ENCODE assay signal across 26 cellular contexts in the genomic region with DNA sequence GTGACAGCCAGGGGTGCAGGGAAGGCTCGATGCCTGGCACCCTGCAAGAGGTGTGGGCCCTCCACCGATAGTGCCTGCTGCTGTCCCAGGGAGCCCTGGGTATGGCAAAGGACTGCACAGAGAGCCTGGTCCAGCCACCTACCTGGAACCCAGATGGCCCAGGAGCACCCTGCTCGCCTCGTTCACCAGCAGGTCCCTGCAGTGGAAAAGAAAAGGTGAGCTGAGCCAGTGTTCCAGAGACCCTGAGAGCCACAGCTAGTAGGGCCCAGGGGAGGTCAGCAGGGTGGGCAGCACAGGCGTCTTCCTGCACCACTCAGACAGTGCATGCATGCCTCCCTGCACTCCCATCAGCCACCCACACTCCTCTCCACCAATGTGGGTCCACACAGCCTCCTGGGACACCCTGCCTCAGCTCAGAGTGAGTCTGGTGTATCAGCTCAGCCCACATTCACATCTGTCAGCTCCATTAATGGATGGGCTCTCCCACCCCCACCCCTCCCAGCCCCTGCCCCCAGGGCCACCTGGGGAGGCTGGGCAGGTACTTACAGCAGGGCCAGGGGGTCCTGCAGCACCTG. TPM values are rescaled to one million over a fixed set of nuclear protein-coding genes. Genes with fewer than 3 reads are reported as not detected.
"Had no signal": no experiment of that assay in that cellular context is flagged by ENCODE, and none has a peak within 500 bp of the region (broad histone marks: within the 10 kb centered on the region; RNA-seq: fewer than 3 reads in every experiment).

No MANE protein-coding gene starts in this region.

- H3K36me3 Mint-ChIP-seq: memory B cell; natural killer cell; stimulated activated effector memory CD8-positive, alpha-beta T cell treated with anti-CD3 and anti-CD28 coated beads, Interleukin-12 subunit alpha, Interleukin-12 subunit beta, amount 100 ng/mL, for 72 hours had no signal

- H3K27ac Mint-ChIP-seq: dendritic cell treated with granulocyte-macrophage colony-stimulating factor and Interleukin-4, amounts not matched to agents 40 ng/mL and 50 ng/mL, for 4 days; memory B cell; mesothelial cell of epicardium; natural killer cell; stimulated activated effector memory CD8-positive, alpha-beta T cell treated with anti-CD3 and anti-CD28 coated beads, Interleukin-12 subunit alpha, Interleukin-12 subunit beta, amount 100 ng/mL, for 72 hours had no signal

- H3K4me1 Mint-ChIP-seq: natural killer cell had no signal

- H3K4me3 Mint-ChIP-seq: dendritic cell treated with granulocyte-macrophage colony-stimulating factor and Interleukin-4, amounts not matched to agents 40 ng/mL and 50 ng/mL, for 4 days; effector memory CD8-positive, alpha-beta T cell; memory B cell; mesothelial cell of epicardium; natural killer cell; neural crest cell; stimulated activated effector memory CD8-positive, alpha-beta T cell treated with anti-CD3 and anti-CD28 coated beads, Interleukin-12 subunit alpha, Interleukin-12 subunit beta, amount 100 ng/mL, for 72 hours had no signal

- H3K4me1 ChIP-seq: esophagus squamous epithelium, gastroesophageal sphincter, left lung, lower lobe of right lung, pancreas, stomach had no signal

- H3K27me3 Mint-ChIP-seq: progenitor cell of endocrine pancreas had no signal

- DNase-seq: effector memory CD8-positive, alpha-beta T cell; esophagus squamous epithelium; foreskin fibroblast; glutamatergic neuron; islet precursor cell; left lung; lower lobe of right lung; natural killer cell; pancreas; stimulated activated CD4-positive, alpha-beta T cell treated with anti-CD3 and anti-CD28 coated beads, Interleukin-4, amount 100 ng/mL, for 1 hour; stimulated activated CD8-positive, alpha-beta memory T cell treated with anti-CD3 and anti-CD28 coated beads, Interleukin-4, amount 100 ng/mL, for 48 hours; stomach; substantia nigra; transverse colon had no signal

- H3K9me3 Mint-ChIP-seq: dendritic cell treated with granulocyte-macrophage colony-stimulating factor and Interleukin-4, amounts not matched to agents 40 ng/mL and 50 ng/mL, for 4 days; effector memory CD8-positive, alpha-beta T cell; memory B cell; mesothelial cell of epicardium; natural killer cell; neural crest cell; stimulated activated effector memory CD8-positive, alpha-beta T cell treated with anti-CD3 and anti-CD28 coated beads, Interleukin-12 subunit alpha, Interleukin-12 subunit beta, amount 100 ng/mL, for 72 hours had no signal

- H3K4me2 ChIP-seq: smooth muscle cell had no signal

- H3K27me3 ChIP-seq: left lung, pancreas had no signal

- H3K4me3 ChIP-seq: esophagus squamous epithelium, gastroesophageal sphincter, left lung, lower lobe of right lung, pancreas, smooth muscle cell, stomach, thoracic aorta, transverse colon had no signal

- H3K27ac ChIP-seq: epithelial cell of prostate, esophagus squamous epithelium, gastroesophageal sphincter, left lung, lower lobe of right lung, pancreas, stomach, thoracic aorta, transverse colon had no signal

- H3K36me3 ChIP-seq: esophagus squamous epithelium, gastroesophageal sphincter, left lung, lower lobe of right lung, pancreas, stomach, thoracic aorta, transverse colon had no signal

- H3K9me3 ChIP-seq: esophagus squamous epithelium, gastroesophageal sphincter, left lung, lower lobe of right lung, pancreas, stomach, thoracic aorta, transverse colon had no signal

RNA-seq across cellular contexts. Expression of a gene that starts 20.6 kb away (rescaled TPM):
- total RNA-seq: esophagus squamous epithelium, gastroesophageal sphincter, lower lobe of right lung, natural killer cell, right cardiac atrium, ureter had no signal
